Comparison of ENCODE assay signal across 8 cellular contexts in the genomic region with DNA sequence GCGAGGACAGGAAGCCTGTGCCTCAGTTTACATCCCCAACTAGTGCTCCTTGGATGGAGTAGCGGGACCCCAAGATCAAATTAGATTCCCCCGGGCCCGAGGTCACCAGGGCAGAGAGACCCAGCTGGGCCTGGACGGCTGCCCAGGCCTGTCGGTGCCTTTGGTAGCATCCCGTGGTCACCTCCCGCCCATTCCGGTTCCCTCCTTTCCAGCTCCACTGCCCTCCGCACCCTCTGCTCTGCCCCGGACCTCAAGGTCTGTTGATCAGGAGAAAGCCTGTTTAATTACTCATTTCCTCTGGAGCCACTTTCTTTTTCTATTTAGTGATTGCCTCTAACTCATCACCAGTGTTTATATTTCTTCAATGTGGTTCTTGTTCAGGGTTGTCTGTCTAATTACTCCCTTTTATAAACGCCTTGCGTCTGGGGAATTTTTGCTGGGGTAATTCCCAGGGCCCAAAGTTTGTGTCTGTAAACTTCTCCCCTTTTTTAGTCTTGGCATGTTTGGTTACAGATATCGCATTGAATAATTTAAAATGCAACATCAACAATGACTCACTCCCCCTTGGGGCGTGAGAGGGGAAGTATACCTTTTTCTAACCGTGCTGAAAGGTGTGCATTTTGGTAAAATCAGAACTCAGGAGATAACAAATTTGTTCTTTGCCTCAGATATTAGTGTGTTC. TPM values are rescaled to one million over a fixed set of nuclear protein-coding genes. Genes with fewer than 3 reads are reported as not detected.
DNase-seq lines count a peak whose midpoint lies in the region; ATAC-seq and TF ChIP-seq lines count a peak whose summit lies in the region.

No MANE protein-coding gene starts in this region.

- TF ChIP-seq CTCF in OCI-LY7 (conservative IDR thresholded peaks at IDR 0.05; ENCODE audit: low read length) = peak; percentile 67
- peak; percentile 26 for TF ChIP-seq CTCF in parathyroid adenoma (IDR thresholded peaks at IDR 0.05)

- no peaks in the 10 kb centered on the region for H3K27me3 ChIP-seq in parathyroid adenoma (ENCODE audit: control insufficient read depth, insufficient read depth, low read length)

- no peaks in the 10 kb centered on the region for H3K9me3 ChIP-seq in OCI-LY7 (ENCODE audit: low read length)
- no peaks in the 10 kb centered on the region for H3K9me3 ChIP-seq in parathyroid adenoma (ENCODE audit: control insufficient read depth, low read length)

- H4K20me1 ChIP-seq in OCI-LY7 (ENCODE audit: insufficient read depth, low read length) = peaks cover 21% of the 10 kb centered on the region; the same call in 1 of the 2 replicates

- H3K9me2 ChIP-seq in OCI-LY7 (ENCODE audit: insufficient read depth, low read length) = no peaks in the 10 kb centered on the region

- H3K27me3 Mint-ChIP-seq in activated naive CD4-positive, alpha-beta T cell treated with anti-CD3 and anti-CD28 coated beads, Interleukin-2, amount 10 ng/mL, durations not matched to agents 7 days and 5 days = no peaks in the 10 kb centered on the region

- peak overlapping the region; percentile 94 for H3K4me3 Mint-ChIP-seq in activated naive CD4-positive, alpha-beta T cell treated with anti-CD3 and anti-CD28 coated beads, Interleukin-2, amount 10 ng/mL, durations not matched to agents 7 days and 5 days

- POLR2A ChIA-PET in OCI-LY7 (lab: Charles Lee) = interaction anchor here (0.6 kb wide), 1 partner anchor 416 kb away, joined by 3 read pairs; no protein-coding TSS in a partner anchor

- peaks cover 61% of the 10 kb centered on the region for H3K79me2 ChIP-seq in OCI-LY7 (ENCODE audit: insufficient read depth, low read depth, low read length)
- H3K79me2 ChIP-seq in parathyroid adenoma = peaks cover 36% of the 10 kb centered on the region

- peak overlapping the region; percentile 51 for H3K27ac ChIP-seq in OCI-LY7 (ENCODE audit: low read depth, low read length, poor library complexity, severe bottlenecking)
- peak overlapping the region; percentile 76 for H3K27ac ChIP-seq in parathyroid adenoma

- CTCF ChIA-PET in OCI-LY7 (lab: Charles Lee; ENCODE audit: unreplicated experiment) = no interaction called here
- CTCF ChIA-PET in activated naive CD4-positive, alpha-beta T cell treated with anti-CD3 and anti-CD28 coated beads, Interleukin-2, amount 10 ng/mL, durations not matched to agents 7 days and 5 days (lab: Charles Lee) = interaction anchor here (0.6 to 1.7 kb wide), 3 partner anchors 42 to 67 kb away, joined by 3 to 5 read pairs (median 3); no protein-coding TSS in a partner anchor

- ATAC-seq in GM21423 (IDR thresholded peaks at IDR 0.05; ENCODE audit: unreplicated experiment) (peak; percentile 22), HG03469 (IDR thresholded peaks at IDR 0.05; ENCODE audit: unreplicated experiment) (no peak), HG03457 (IDR thresholded peaks at IDR 0.05; ENCODE audit: unreplicated experiment) (no peak)

- H3K4me1 ChIP-seq in OCI-LY7 (ENCODE audit: insufficient read depth, low read length, poor library complexity, severe bottlenecking) (peaks cover 21% of the 10 kb centered on the region), parathyroid adenoma (no peaks in the 10 kb centered on the region)

- peak overlapping the region; percentile 94 for H3K4me2 ChIP-seq in OCI-LY7 (ENCODE audit: low read length)
- peak overlapping the region; percentile 95 for H3K4me2 ChIP-seq in parathyroid adenoma (ENCODE audit: low read length)

- no peaks in the 10 kb centered on the region for H3K9me3 Mint-ChIP-seq in activated naive CD4-positive, alpha-beta T cell treated with anti-CD3 and anti-CD28 coated beads, Interleukin-2, amount 10 ng/mL, durations not matched to agents 7 days and 5 days

- DNase-seq in CD1c-positive myeloid dendritic cell (ENCODE audit: extremely low spot score) (peak; percentile 48), OCI-LY7 (ENCODE audit: low spot score) (peak; percentile 33), glomerular endothelial cell (ENCODE audit: extremely low read depth, low read depth, low spot score) (peak; percentile 47)
- DNase-seq in activated naive CD4-positive, alpha-beta T cell treated with anti-CD3 and anti-CD28 coated beads, Interleukin-2, amount 10 ng/mL, durations not matched to agents 7 days and 5 days = peak; percentile 59

- peaks cover 26% of the 10 kb centered on the region for H3K36me3 Mint-ChIP-seq in activated naive CD4-positive, alpha-beta T cell treated with anti-CD3 and anti-CD28 coated beads, Interleukin-2, amount 10 ng/mL, durations not matched to agents 7 days and 5 days

- peak overlapping the region; percentile 16 for H3K9ac ChIP-seq in parathyroid adenoma

- H3K36me3 ChIP-seq in OCI-LY7 (ENCODE audit: insufficient read depth, low read length) (peaks cover 22% of the 10 kb centered on the region), parathyroid adenoma (ENCODE audit: control insufficient read depth, insufficient read depth, low read length) (no peaks in the 10 kb centered on the region)

- H3K27ac Mint-ChIP-seq in activated naive CD4-positive, alpha-beta T cell treated with anti-CD3 and anti-CD28 coated beads, Interleukin-2, amount 10 ng/mL, durations not matched to agents 7 days and 5 days = peak overlapping the region; percentile 98

- peaks cover 47% of the 10 kb centered on the region for H3K4me1 Mint-ChIP-seq in activated naive CD4-positive, alpha-beta T cell treated with anti-CD3 and anti-CD28 coated beads, Interleukin-2, amount 10 ng/mL, durations not matched to agents 7 days and 5 days

- H2AFZ ChIP-seq in OCI-LY7 (ENCODE audit: low read length) = no peak overlapping the region
- peak overlapping the region; percentile 34 for H2AFZ ChIP-seq in parathyroid adenoma

- intact Hi-C loops in OCI-LY7 (cut with micrococcal nuclease; ENCODE audit: unreplicated experiment) = loop anchor here (1.0 to 5.0 kb wide), 2 partner anchors 58 to 73 kb away; no protein-coding TSS in a partner anchor

- BruUV-seq in OCI-LY7 (replicated peaks; lab: Mats Ljungman, UMichigan) = TSS peak; percentile 69

- H3K4me3 ChIP-seq in OCI-LY7 (ENCODE audit: low read depth, low read length, poor library complexity, severe bottlenecking) = peak overlapping the region; percentile 96
- peak overlapping the region; percentile 56 for H3K4me3 ChIP-seq in parathyroid adenoma (ENCODE audit: low read depth, low read length)

RNA-seq across cellular contexts. Expression of gene FOXK1, which starts 1.9 kb away (rescaled TPM):
- 13.8 and 17.3 TPM in 2 replicates for total RNA-seq in OCI-LY7 (2014; rRNA removed; shearing (Covaris generic))
- total RNA-seq in OCI-LY7 (2022) (32.0 and 34.5 TPM in 2 replicates), glomerular endothelial cell (50.8 and 56.3 TPM in 2 replicates)
